8 cellular contexts compared by ENCODE assay signal in the genomic region with DNA sequence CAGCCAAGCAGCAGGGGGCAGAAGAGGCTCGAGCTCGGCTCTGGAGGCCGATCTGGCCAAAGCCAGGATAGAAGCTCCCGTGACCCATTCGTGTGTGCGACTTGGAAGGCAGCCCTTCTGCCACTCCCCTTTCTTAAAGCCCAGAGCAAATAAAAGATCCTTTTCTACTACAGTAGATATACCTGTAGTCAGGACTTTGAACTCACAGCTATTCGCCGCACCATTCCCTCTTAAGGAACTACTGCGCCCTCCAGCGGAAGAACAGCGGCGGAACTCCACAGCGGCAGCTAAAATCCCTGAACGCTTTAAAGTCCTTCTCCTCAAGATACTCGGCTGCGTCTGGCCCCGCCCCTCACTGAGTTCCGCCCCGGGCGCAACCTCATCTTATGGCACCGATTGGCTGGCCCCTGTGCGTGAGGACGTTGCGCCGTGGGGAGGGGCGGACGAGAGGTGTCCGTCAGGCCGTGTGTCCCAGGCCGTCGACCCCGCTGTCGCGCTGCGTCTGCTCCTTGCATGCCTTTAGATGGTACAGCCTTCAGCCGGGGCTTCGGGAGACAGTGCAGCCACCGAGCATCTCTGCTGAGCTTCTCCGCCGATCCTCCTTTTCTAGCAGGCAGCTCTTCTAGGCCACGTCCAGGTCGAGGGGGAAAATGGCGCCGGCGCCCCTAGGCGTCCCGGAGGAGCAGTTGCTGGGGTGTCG. TPM values are rescaled to one million over a fixed set of nuclear protein-coding genes. Genes with fewer than 3 reads are reported as not detected.
DNase-seq lines count a peak whose midpoint lies in the region; ATAC-seq and TF ChIP-seq lines count a peak whose summit lies in the region.

TSS of gene LRIG2 (plus strand) at position 442 of the 700 bp plus-strand sequence. CDS start at position 651, 209 bp downstream.

- H3K27ac ChIP-seq in left ventricle myocardium inferior (replicated peaks): peak within 1 kb of the TSS; percentile 93

- peak; percentile 93 for ATAC-seq in HG02884 (IDR thresholded peaks at IDR 0.05; ENCODE audit: unreplicated experiment)

- intact Hi-C loops in T-helper 1 cell treated with Interleukin-12 subunit alpha and Interleukin-12 subunit beta and Interleukin-4 antibody, amounts not matched to agents 30 ng/mL and 1 ng/mL, for 36 hours (cut with micrococcal nuclease): loop anchor here (2.0 to 10.0 kb wide), 18 partner anchors 26 to 1684 kb away; partner anchors contain the start of genes AP4B1, BCAS2, CAPZA1 and CSDE1
- intact Hi-C loops in left ventricle myocardium inferior (cut with micrococcal nuclease): no loop called here

- H3K9me3 Mint-ChIP-seq in progenitor cell of endocrine pancreas (ENCODE audit: low read depth): no peaks in the 10 kb centered on the region

- H3K27me3 Mint-ChIP-seq in progenitor cell of endocrine pancreas: no peaks in the 10 kb centered on the region

- H3K27ac Mint-ChIP-seq in progenitor cell of endocrine pancreas: peak within 1 kb of the TSS; percentile 99

- DNase-seq in GM13977 (ENCODE audit: low spot score): peak; percentile 92
- peak; percentile 96 for DNase-seq in NCI-H146 treated with DMSO at 0.1 percent for 48 hours (lab: John Stamatoyannopoulos, UW; ENCODE audit: unreplicated experiment)
- DNase-seq in amygdala (lab: John Stamatoyannopoulos, UW): peak; percentile 64 to 99 (median 94)
- peak; percentile 99 for DNase-seq in left ventricle myocardium inferior
- peak; percentile 92 for DNase-seq in progenitor cell of endocrine pancreas (ENCODE audit: low spot score, unreplicated experiment)
- peak; percentile 99 for DNase-seq in ureter (ENCODE audit: low spot score)

- H3K4me3 Mint-ChIP-seq in progenitor cell of endocrine pancreas (ENCODE audit: low read depth): peak within 1 kb of the TSS; percentile 98

- peak within 1 kb of the TSS; percentile 77 for H3K4me3 ChIP-seq in left ventricle myocardium inferior

- peaks cover 15% of the 10 kb centered on the region for H3K36me3 ChIP-seq in left ventricle myocardium inferior

- no peaks in the 10 kb centered on the region for H3K9me3 ChIP-seq in left ventricle myocardium inferior (replicated peaks)

- in situ Hi-C loops in GM13977 (cut with MboI; ENCODE audit: low pct_unique_long_range_greater_than_20kb, low sequenced_read_pairs, unreplicated experiment): no loop called here

- no peaks in the 10 kb centered on the region for H3K27me3 ChIP-seq in left ventricle myocardium inferior (ENCODE audit: low read depth)

- peaks cover 25% of the 10 kb centered on the region for H3K4me1 Mint-ChIP-seq in progenitor cell of endocrine pancreas (ENCODE audit: low read depth)

- peak; percentile 78 for TF ChIP-seq CTCF in GM13977 (IDR thresholded peaks at IDR 0.05; ENCODE audit: extremely low read depth, insufficient read depth, missing control alignments)
- TF ChIP-seq CTCF in left ventricle myocardium inferior (IDR thresholded peaks at IDR 0.05; ENCODE audit: borderline replicate concordance): peak; percentile 88
- TF ChIP-seq CTCF in progenitor cell of endocrine pancreas (IDR thresholded peaks at IDR 0.05; ENCODE audit: unreplicated experiment): peak; percentile 92

- H3K4me1 ChIP-seq in left ventricle myocardium inferior: peaks cover 55% of the 10 kb centered on the region

- peaks cover 5% of the 10 kb centered on the region for H3K36me3 Mint-ChIP-seq in progenitor cell of endocrine pancreas (ENCODE audit: insufficient read depth)

RNA-seq across cellular contexts. Expression of gene LRIG2, which starts in this region (rescaled TPM):
- total RNA-seq in T-helper 1 cell treated with Interleukin-12 subunit alpha and Interleukin-12 subunit beta and Interleukin-4 antibody, amounts not matched to agents 30 ng/mL and 1 ng/mL, for 36 hours: 14.4 and 15.1 TPM in 2 replicates
- total RNA-seq in left ventricle myocardium inferior: 6.3 TPM
- 19.9 and 22.1 TPM in 2 replicates for total RNA-seq in progenitor cell of endocrine pancreas
- total RNA-seq in ureter: 31.8 TPM

Comparison
In these comparisons a context has a peak if more than half of its experiments do, and no peak if none do; other contexts are left out.
1. Peak in every context shown above with its lines: DNase-seq, ATAC-seq, H3K4me3 ChIP-seq and H3K27ac ChIP-seq.